ENCODE assay signal across 8 cellular contexts in the genomic region with DNA sequence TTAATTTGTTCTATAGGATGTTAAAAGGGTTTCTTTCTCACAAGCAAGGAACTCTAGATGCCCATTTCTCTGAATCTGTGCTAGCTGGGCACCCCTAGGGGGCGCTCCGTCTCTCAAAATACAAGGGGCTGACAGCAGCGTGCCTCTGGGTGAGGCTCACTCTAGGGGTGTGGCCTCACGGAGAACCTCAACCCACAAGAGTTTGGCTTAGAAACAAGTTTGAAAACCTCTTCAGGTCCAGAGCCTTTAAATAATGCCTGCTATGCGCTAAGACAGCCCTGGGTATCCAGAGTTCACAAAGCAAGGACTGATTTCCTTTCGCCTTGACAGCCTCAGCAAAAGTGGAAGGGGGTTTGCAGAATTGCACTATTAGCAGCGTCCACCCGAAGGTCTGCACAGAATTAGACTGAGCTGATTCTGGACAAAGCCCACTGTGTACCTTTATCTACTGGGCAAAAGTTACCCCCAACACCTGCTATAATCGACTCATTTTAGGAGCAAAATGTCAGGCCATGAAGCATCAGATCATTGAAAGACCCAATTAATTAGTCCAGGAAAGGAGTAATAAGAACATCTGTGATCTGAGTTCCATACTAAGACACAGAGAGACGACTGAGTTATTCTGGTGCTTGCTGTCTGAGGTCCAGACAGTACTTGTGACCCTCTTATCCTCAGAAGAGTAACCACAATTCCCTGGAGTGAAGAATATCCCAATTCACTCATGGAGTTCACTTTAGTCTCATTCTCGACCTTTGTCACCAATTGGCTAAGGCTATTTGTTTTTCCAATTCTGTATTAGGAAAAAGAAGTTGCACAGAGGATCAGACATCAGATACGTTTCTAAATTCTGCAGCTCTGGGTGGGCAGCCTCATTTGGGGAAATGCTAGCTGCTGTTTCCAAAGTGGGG. TPM values are rescaled to one million over a fixed set of nuclear protein-coding genes. Genes with fewer than 3 reads are reported as not detected.
DNase-seq lines count a peak whose midpoint lies in the region; ATAC-seq and TF ChIP-seq lines count a peak whose summit lies in the region.

No MANE protein-coding gene starts in this region.

- CTCF ChIA-PET in T-cell (lab: Charles Lee) = interaction anchor here (0.5 to 2.6 kb wide), 16 partner anchors 8 to 437 kb away, joined by 3 to 14 read pairs (median 4); partner anchors contain the start of gene ING3 (in 1 of the 2)

- H3K4me1 Mint-ChIP-seq in T-cell (peaks cover 18 to 21% (median 21%) of the 10 kb centered on the region in 3 donors), progenitor cell of endocrine pancreas (ENCODE audit: low read depth) (peaks cover 10% of the 10 kb centered on the region)

- TF ChIP-seq CTCF in GM12872 (IDR thresholded peaks at IDR 0.05; ENCODE audit: insufficient read depth, low read depth, low read length) = peak; percentile 95
- TF ChIP-seq CTCF in progenitor cell of endocrine pancreas (IDR thresholded peaks at IDR 0.05; ENCODE audit: unreplicated experiment) = peak; percentile 99
- TF ChIP-seq CTCF in upper lobe of right lung (IDR thresholded peaks at IDR 0.05) = peak; percentile 98

- peak; percentile 94 for ATAC-seq in HG02759 (IDR thresholded peaks at IDR 0.05; ENCODE audit: unreplicated experiment)
- peak; percentile 97 to 99 (median 98) for ATAC-seq in T-cell (replicated peaks in 1 of 4)
- ATAC-seq in left ventricle myocardium superior = peak; percentile 86
- peak; percentile 98 for ATAC-seq in upper lobe of right lung

- H3K4me3 ChIP-seq in upper lobe of right lung = peak overlapping the region; percentile 48

- H3K36me3 ChIP-seq in upper lobe of right lung = no peaks in the 10 kb centered on the region

- POLR2A ChIA-PET in T-cell (lab: Charles Lee) = interaction anchor here in 1 of 2 donors (0.6 kb wide), 1 partner anchor 38 kb away, joined by 5 read pairs; the partner anchor contains the start of gene ING3

- peaks cover 45 to 55% of the 10 kb centered on the region in 2 donors for H3K27me3 Mint-ChIP-seq in T-cell
- H3K27me3 Mint-ChIP-seq in progenitor cell of endocrine pancreas = peaks cover 26% of the 10 kb centered on the region

- H3K9me3 Mint-ChIP-seq in T-cell = no peaks in the 10 kb centered on the region
- no peaks in the 10 kb centered on the region for H3K9me3 Mint-ChIP-seq in progenitor cell of endocrine pancreas (ENCODE audit: low read depth)

- H3K36me3 Mint-ChIP-seq in T-cell (no peaks in the 10 kb centered on the region), progenitor cell of endocrine pancreas (ENCODE audit: insufficient read depth) (no peaks in the 10 kb centered on the region)

- H3K4me3 Mint-ChIP-seq in T-cell = peak overlapping the region; percentile 43 to 74 (median 60)
- H3K4me3 Mint-ChIP-seq in progenitor cell of endocrine pancreas (ENCODE audit: low read depth) = peak overlapping the region; percentile 77

- DNase-seq in NCI-H128 (lab: John Stamatoyannopoulos, UW; ENCODE audit: unreplicated experiment) = peak; percentile 57
- DNase-seq in T-cell = peak; percentile 65 to 90 (median 84)
- DNase-seq in amniotic stem cell (lab: John Stamatoyannopoulos, UW) = peak; percentile 92
- peak; percentile 95 for DNase-seq in left ventricle myocardium superior
- peak; percentile 59 for DNase-seq in progenitor cell of endocrine pancreas (ENCODE audit: low spot score, unreplicated experiment)
- peak; percentile 93 for DNase-seq in upper lobe of right lung

- no peaks in the 10 kb centered on the region for H3K9me3 ChIP-seq in upper lobe of right lung

- H3K27ac ChIP-seq in upper lobe of right lung = peak overlapping the region; percentile 65

- H3K27ac Mint-ChIP-seq in T-cell = no peak overlapping the region
- no peak overlapping the region for H3K27ac Mint-ChIP-seq in progenitor cell of endocrine pancreas

- no peaks in the 10 kb centered on the region for H3K27me3 ChIP-seq in upper lobe of right lung

- H3K4me1 ChIP-seq in upper lobe of right lung = peaks cover 9% of the 10 kb centered on the region

- intact Hi-C loops in left ventricle myocardium superior (cut with micrococcal nuclease) (loop anchor here (5.0 kb wide), 2 partner anchors 94 to 119 kb away; no protein-coding TSS in a partner anchor), upper lobe of right lung (cut with DNase I) (loop anchor here (5.0 kb wide), 1 partner anchor 94 kb away; no protein-coding TSS in a partner anchor)

RNA-seq across cellular contexts. Expression of gene CPED1, which starts 0.6 kb away (rescaled TPM):
- total RNA-seq in T-cell (1 to 10 TPM in 1 of 5 donors, under 1 TPM in 2, not detected in 2; 0.73 to 1.4 (median 0.96) TPM), left ventricle myocardium superior (32.8 TPM), progenitor cell of endocrine pancreas (0.80 and 1.1 TPM in 2 replicates), upper lobe of right lung (39.2 TPM)

RNA-seq across cellular contexts. Expression of gene ING3, which starts 37.4 kb away (rescaled TPM):
- total RNA-seq in T-cell (10 to 100 TPM; 20.6 to 32.3 (median 25.6) TPM), left ventricle myocardium superior (14.3 TPM), progenitor cell of endocrine pancreas (27.4 and 28.3 TPM in 2 replicates), upper lobe of right lung (17.9 TPM)

Comparison
In these comparisons a context has a peak if more than half of its experiments do, and no peak if none do; other contexts are left out.
1. Peak in every context shown above with its lines: DNase-seq, ATAC-seq, H3K4me3 ChIP-seq and H3K27ac ChIP-seq.
2. RNA of gene CPED1, which starts 0.6 kb away (total RNA-seq): 39.2 TPM in upper lobe of right lung (single experiment) and 32.8 TPM in left ventricle myocardium superior (single experiment); 0.80 to 1.1 TPM in progenitor cell of endocrine pancreas and 0.73 to 1.4 TPM in T-cell; every median in the first group is over 10 times any median in the second.